ENCODE assay signal across 18 cellular contexts in genomic region chr5:133370904-133371303, GRCh38.
"Had no signal": no experiment of that assay in that cellular context is flagged by ENCODE, and none has a peak within 500 bp of the region (broad histone marks: within the 10 kb centered on the region; RNA-seq: fewer than 3 reads in every experiment).

No MANE protein-coding gene starts in this region.

- H3K9me3 ChIP-seq: esophagus squamous epithelium, left ventricle myocardium inferior, pancreas, thoracic aorta had no signal

- H3K27ac Mint-ChIP-seq: activated CD8-positive, alpha-beta T cell treated with anti-CD3 and anti-CD28 coated beads, Interleukin-2, amount 10 ng/mL, durations not matched to agents 7 days and 5 days; activated naive CD8-positive, alpha-beta T cell; immature natural killer cell; T-cell had no signal

- H3K36me3 ChIP-seq: esophagus squamous epithelium, left ventricle myocardium inferior, pancreas, thoracic aorta had no signal

- ATAC-seq: activated CD8-positive, alpha-beta T cell treated with anti-CD3 and anti-CD28 coated beads, Interleukin-2, amount 10 ng/mL, durations not matched to agents 7 days and 5 days; pancreas; stimulated activated naive CD8-positive, alpha-beta T cell treated with anti-CD3 and anti-CD28 coated beads, Interleukin-15, amount 100 ng/mL, for 72 hours; T-cell had no signal

- FAIRE-seq: endometrium, pancreas had no signal

- DNase-seq: activated CD4-positive, alpha-beta T cell treated with anti-CD3 and anti-CD28 coated beads for 48 hours; activated CD8-positive, alpha-beta T cell treated with anti-CD3 and anti-CD28 coated beads, Interleukin-2, amount 10 ng/mL, durations not matched to agents 7 days and 5 days; esophagus squamous epithelium; foreskin fibroblast; immature natural killer cell; left ventricle myocardium inferior; mesenchymal stem cell; pancreas; stimulated activated CD4-positive, alpha-beta T cell treated with anti-CD3 and anti-CD28 coated beads, Interleukin-15, amount 100 ng/mL, for 24 hours; stimulated activated CD4-positive, alpha-beta T cell treated with anti-CD3 and anti-CD28 coated beads, Interleukin-4, amount 100 ng/mL, for 24 hours; stimulated activated naive CD8-positive, alpha-beta T cell treated with anti-CD3 and anti-CD28 coated beads, Interleukin-15, amount 100 ng/mL, for 72 hours; T-cell had no signal

- H3K4me1 Mint-ChIP-seq: immature natural killer cell had no signal

- H3K4me3 Mint-ChIP-seq: activated CD8-positive, alpha-beta T cell treated with anti-CD3 and anti-CD28 coated beads, Interleukin-2, amount 10 ng/mL, durations not matched to agents 7 days and 5 days; activated naive CD8-positive, alpha-beta T cell; brain; immature natural killer cell; neural crest cell; stimulated activated naive CD8-positive, alpha-beta T cell treated with anti-CD3 and anti-CD28 coated beads, Interleukin-15, amount 100 ng/mL, for 72 hours; T-cell; WTC11 had no signal

- H3K27ac ChIP-seq: esophagus squamous epithelium, left ventricle myocardium inferior, pancreas, thoracic aorta had no signal

- H3K4me3 ChIP-seq: esophagus squamous epithelium, left ventricle myocardium inferior, pancreas, thoracic aorta had no signal

- H3K36me3 Mint-ChIP-seq: activated naive CD8-positive, alpha-beta T cell; brain; immature natural killer cell; T-cell had no signal

- H3K4me1 ChIP-seq: pancreas had no signal

- H3K27me3 ChIP-seq: pancreas had no signal

- H3K9me3 Mint-ChIP-seq: immature natural killer cell had no signal
